ENCODE assay signal across 1 cellular context in genomic region chr6:128575254-128575653, GRCh38. TPM values are rescaled to one million over a fixed set of nuclear protein-coding genes. Genes with fewer than 3 reads are reported as not detected.
"Had no signal": no experiment of that assay in that cellular context is flagged by ENCODE, and none has a peak within 500 bp of the region (broad histone marks: within the 10 kb centered on the region; RNA-seq: fewer than 3 reads in every experiment).

No MANE protein-coding gene starts in this region.

RNA-seq across cellular contexts. Expression of gene PTPRK, which starts 54.9 kb away (rescaled TPM):
- polyA plus RNA-seq: K562 had no signal
